27 cellular contexts compared by ENCODE assay signal in genomic region chr19:22602631-22603272, GRCh38. TPM values are rescaled to one million over a fixed set of nuclear protein-coding genes. Genes with fewer than 3 reads are reported as not detected.
"Had no signal": no experiment of that assay in that cellular context is flagged by ENCODE, and none has a peak within 500 bp of the region (broad histone marks: within the 10 kb centered on the region; RNA-seq: fewer than 3 reads in every experiment).

No MANE protein-coding gene starts in this region.

- H3K27me3 Mint-ChIP-seq: IgD-negative memory B cell had no signal

- H3K27ac ChIP-seq: HL-60, KMS-11, SJSA1, SK-N-MC had no signal

- H3K4me2 ChIP-seq: KMS-11 had no signal

- DNase-seq: MV-4-11, NCI-H1048, NCI-H1105, NCI-H1417, NCI-H1436 treated with DMSO at 0.1 percent for 48 hours, NCI-H1694, NCI-H187 treated with DMSO at 0.1 percent for 48 hours, NCI-H2029 treated with DMSO at 0.1 percent for 48 hours, NCI-H2107, NCI-H2171, NCI-H226, NCI-H446, NCI-H510A, NCI-H524 treated with DMSO at 0.1 percent for 48 hours, NCI-H69, NCI-H774, Right ventricle myocardium superior, RPMI8226, SIG-M5 had no signal

- H3K4me3 ChIP-seq: K562, SJSA1, SK-N-MC had no signal

- H3K36me3 ChIP-seq: SJSA1 had no signal

- H3K27ac Mint-ChIP-seq: IgD-negative memory B cell had no signal

- ATAC-seq: K562 had no signal

- H3K36me3 Mint-ChIP-seq: IgD-negative memory B cell had no signal

- H3K4me1 ChIP-seq: SJSA1 had no signal

- H3K9ac ChIP-seq: KMS-11 had no signal

- H3K4me3 Mint-ChIP-seq: IgD-negative memory B cell had no signal

- H3K27me3 ChIP-seq: SJSA1 had no signal

RNA-seq across cellular contexts. Expression of gene ZNF492, which starts 31.4 kb away (rescaled TPM):
- total RNA-seq: LHCN-M2, MCF 10A, SJSA1 had no signal
